Comparison of ENCODE assay signal across 13 cellular contexts in the genomic region with DNA sequence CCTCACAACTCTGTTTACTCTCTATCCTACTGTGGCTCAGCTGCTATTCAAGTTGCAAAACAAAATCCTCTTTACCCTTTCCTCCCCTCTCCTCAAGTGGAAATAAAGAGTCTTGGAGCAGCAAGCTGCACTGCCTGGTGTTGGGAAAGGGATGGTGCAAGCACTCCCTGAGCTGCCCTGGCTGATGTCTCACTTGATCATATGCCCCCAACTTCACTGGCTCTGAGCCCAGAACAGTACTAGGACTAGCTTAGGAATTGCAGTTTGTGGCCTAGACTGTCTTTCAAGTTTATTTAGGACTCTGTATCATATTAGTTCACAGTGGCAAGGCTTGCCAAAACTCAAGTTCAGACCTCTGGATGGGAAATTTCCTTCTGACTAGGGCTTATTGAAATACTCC.
DNase-seq lines count a peak whose midpoint lies in the region; ATAC-seq and TF ChIP-seq lines count a peak whose summit lies in the region.
"Had no signal": no experiment of that assay in that cellular context is flagged by ENCODE, and none has a peak within 500 bp of the region (broad histone marks: within the 10 kb centered on the region; RNA-seq: fewer than 3 reads in every experiment).

No MANE protein-coding gene starts in this region.

- ATAC-seq in mucosa of descending colon (peak; percentile 36), GM21528 (IDR thresholded peaks at IDR 0.05; ENCODE audit: low FRiP score, unreplicated experiment) (no peak)
- ATAC-seq: left colon had no signal

- no peak overlapping the region for H3K4me3 ChIP-seq in mucosa of descending colon
- no peak overlapping the region for H3K4me3 ChIP-seq in esophagus muscularis mucosa

- no peak for TF ChIP-seq POLR2A in esophagus muscularis mucosa (IDR thresholded peaks at IDR 0.05; ENCODE audit: low read depth)

- H3K27ac ChIP-seq in esophagus muscularis mucosa (replicated peaks in 1 of 4) = no peak overlapping the region

- H3K36me3 ChIP-seq in mucosa of descending colon (ENCODE audit: low read depth) (no peaks in the 10 kb centered on the region), esophagus muscularis mucosa (no peaks in the 10 kb centered on the region)

- no peak for TF ChIP-seq CTCF in mucosa of descending colon (IDR thresholded peaks at IDR 0.05)
- no peak for TF ChIP-seq CTCF in esophagus muscularis mucosa (IDR thresholded peaks at IDR 0.05)

- no peak for TF ChIP-seq EP300 in esophagus muscularis mucosa (IDR thresholded peaks at IDR 0.05)

- no peaks in the 10 kb centered on the region for H3K9me3 ChIP-seq in mucosa of descending colon
- no peaks in the 10 kb centered on the region for H3K9me3 ChIP-seq in esophagus muscularis mucosa

- no peaks in the 10 kb centered on the region for H3K4me1 ChIP-seq in mucosa of descending colon (ENCODE audit: low read depth)
- H3K4me1 ChIP-seq in esophagus muscularis mucosa = no peaks in the 10 kb centered on the region

- DNase-seq in AG20443 (ENCODE audit: low spot score) = peak; percentile 24
- DNase-seq in LHCN-M2 (ENCODE audit: low read depth) = peak; percentile 87
- peak; percentile 76 for DNase-seq in dedifferentiated amniotic fluid mesenchymal stem cell (ENCODE audit: extremely low spot score)
- DNase-seq in mucosa of descending colon = peak in 1 of 3 donors; percentile 32
- DNase-seq in esophagus muscularis mucosa (ENCODE audit: extremely low spot score) = no peak
- DNase-seq in SW 1271 (lab: John Stamatoyannopoulos, UW) = no peak
- no peak for DNase-seq in activated CD8-positive, alpha-beta memory T cell treated with anti-CD3 and anti-CD28 coated beads for 24 hours
- DNase-seq: activated CD4-positive, alpha-beta T cell treated with anti-CD3 and anti-CD28 coated beads, Interleukin-2, amount 50 U/mL, for 1 hour; activated effector memory CD4-positive, alpha-beta T cell treated with anti-CD3 and anti-CD28 coated beads, Interleukin-2, amount 50 U/mL, for 16 hours; NCI-H82; stimulated activated naive CD4-positive, alpha-beta T cell had no signal

- intact Hi-C loops in mucosa of descending colon (cut with DNase I, micrococcal nuclease) (no loop called here), esophagus muscularis mucosa (cut with DNase I) (no loop called here)

- no peaks in the 10 kb centered on the region for H3K27me3 ChIP-seq in esophagus muscularis mucosa

Comparison
In these comparisons a context has a peak if more than half of its experiments do, and no peak if none do; other contexts are left out.
1. DNase-seq: peak in AG20443 (single experiment), LHCN-M2 (single experiment) and dedifferentiated amniotic fluid mesenchymal stem cell (single experiment); none in esophagus muscularis mucosa (single experiment), SW 1271 (0 of 2) and activated CD8-positive, alpha-beta memory T cell treated with anti-CD3 and anti-CD28 coated beads for 24 hours (single experiment).